In genomic region chr2:119683074-119683716, GRCh38 we compare ENCODE assay signal across 3 cellular contexts.
TF ChIP-seq lines count a peak whose summit lies in the region.

No MANE protein-coding gene starts in this region.

TF ChIP-seq in GM23338, 12 proteins besides CTCF, POLR2A, EP300 and RAD21 (continued from another document and continues in another):
- no peak for TF ChIP-seq ZNF114 (CRISPR knock-in tag; IDR thresholded peaks at IDR 0.05)
- TF ChIP-seq EZH2 (IDR thresholded peaks at IDR 0.05; ENCODE audit: low read depth, unreplicated experiment) = no peak
- no peak for TF ChIP-seq EZH2phosphoT487 (IDR thresholded peaks at IDR 0.05; ENCODE audit: unreplicated experiment)
- no peak for TF ChIP-seq POLR2AphosphoS5 (IDR thresholded peaks at IDR 0.05; ENCODE audit: low read depth)
- no peak for TF ChIP-seq STAT1 (IDR thresholded peaks at IDR 0.05; ENCODE audit: unreplicated experiment)
- TF ChIP-seq, protein P1, sequence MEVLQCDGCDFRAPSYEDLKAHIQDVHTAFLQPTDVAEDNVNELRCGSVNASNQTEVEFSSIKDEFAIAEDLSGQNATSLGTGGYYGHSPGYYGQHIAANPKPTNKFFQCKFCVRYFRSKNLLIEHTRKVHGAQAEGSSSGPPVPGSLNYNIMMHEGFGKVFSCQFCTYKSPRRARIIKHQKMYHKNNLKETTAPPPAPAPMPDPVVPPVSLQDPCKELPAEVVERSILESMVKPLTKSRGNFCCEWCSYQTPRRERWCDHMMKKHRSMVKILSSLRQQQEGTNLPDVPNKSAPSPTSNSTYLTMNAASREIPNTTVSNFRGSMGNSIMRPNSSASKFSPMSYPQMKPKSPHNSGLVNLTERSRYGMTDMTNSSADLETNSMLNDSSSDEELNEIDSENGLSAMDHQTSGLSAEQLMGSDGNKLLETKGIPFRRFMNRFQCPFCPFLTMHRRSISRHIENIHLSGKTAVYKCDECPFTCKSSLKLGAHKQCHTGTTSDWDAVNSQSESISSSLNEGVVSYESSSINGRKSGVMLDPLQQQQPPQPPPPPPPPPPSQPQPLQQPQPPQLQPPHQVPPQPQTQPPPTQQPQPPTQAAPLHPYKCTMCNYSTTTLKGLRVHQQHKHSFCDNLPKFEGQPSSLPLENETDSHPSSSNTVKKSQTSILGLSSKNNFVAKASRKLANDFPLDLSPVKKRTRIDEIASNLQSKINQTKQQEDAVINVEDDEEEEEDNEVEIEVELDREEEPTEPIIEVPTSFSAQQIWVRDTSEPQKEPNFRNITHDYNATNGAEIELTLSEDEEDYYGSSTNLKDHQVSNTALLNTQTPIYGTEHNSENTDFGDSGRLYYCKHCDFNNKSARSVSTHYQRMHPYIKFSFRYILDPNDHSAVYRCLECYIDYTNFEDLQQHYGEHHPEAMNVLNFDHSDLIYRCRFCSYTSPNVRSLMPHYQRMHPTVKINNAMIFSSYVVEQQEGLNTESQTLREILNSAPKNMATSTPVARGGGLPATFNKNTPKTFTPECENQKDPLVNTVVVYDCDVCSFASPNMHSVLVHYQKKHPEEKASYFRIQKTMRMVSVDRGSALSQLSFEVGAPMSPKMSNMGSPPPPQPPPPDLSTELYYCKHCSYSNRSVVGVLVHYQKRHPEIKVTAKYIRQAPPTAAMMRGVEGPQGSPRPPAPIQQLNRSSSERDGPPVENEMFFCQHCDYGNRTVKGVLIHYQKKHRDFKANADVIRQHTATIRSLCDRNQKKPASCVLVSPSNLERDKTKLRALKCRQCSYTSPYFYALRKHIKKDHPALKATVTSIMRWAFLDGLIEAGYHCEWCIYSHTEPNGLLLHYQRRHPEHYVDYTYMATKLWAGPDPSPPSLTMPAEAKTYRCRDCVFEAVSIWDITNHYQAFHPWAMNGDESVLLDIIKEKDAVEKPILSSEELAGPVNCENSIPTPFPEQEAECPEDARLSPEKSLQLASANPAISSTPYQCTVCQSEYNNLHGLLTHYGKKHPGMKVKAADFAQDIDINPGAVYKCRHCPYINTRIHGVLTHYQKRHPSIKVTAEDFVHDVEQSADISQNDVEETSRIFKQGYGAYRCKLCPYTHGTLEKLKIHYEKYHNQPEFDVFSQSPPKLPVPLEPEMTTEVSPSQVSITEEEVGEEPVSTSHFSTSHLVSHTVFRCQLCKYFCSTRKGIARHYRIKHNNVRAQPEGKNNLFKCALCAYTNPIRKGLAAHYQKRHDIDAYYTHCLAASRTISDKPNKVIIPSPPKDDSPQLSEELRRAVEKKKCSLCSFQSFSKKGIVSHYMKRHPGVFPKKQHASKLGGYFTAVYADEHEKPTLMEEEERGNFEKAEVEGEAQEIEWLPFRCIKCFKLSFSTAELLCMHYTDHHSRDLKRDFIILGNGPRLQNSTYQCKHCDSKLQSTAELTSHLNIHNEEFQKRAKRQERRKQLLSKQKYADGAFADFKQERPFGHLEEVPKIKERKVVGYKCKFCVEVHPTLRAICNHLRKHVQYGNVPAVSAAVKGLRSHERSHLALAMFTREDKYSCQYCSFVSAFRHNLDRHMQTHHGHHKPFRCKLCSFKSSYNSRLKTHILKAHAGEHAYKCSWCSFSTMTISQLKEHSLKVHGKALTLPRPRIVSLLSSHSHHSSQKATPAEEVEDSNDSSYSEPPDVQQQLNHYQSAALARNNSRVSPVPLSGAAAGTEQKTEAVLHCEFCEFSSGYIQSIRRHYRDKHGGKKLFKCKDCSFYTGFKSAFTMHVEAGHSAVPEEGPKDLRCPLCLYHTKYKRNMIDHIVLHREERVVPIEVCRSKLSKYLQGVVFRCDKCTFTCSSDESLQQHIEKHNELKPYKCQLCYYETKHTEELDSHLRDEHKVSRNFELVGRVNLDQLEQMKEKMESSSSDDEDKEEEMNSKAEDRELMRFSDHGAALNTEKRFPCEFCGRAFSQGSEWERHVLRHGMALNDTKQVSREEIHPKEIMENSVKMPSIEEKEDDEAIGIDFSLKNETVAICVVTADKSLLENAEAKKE (CRISPR knock-in tag; IDR thresholded peaks at IDR 0.05) = no peak

TF ChIP-seq in GM12878, 131 proteins besides CTCF, POLR2A, EP300 and RAD21:
- no peak for TF ChIP-seq PBX3 (IDR thresholded peaks at IDR 0.05; ENCODE audit: insufficient replicate concordance, low read depth, low read length)
- no peak for TF ChIP-seq ZNF274 (IDR thresholded peaks at IDR 0.05; ENCODE audit: insufficient read depth, insufficient read length)
TF ChIP-seq in GM12878: peak in this region for 0.

TF ChIP-seq in neural cell, 6 proteins besides CTCF, POLR2A, EP300 and RAD21 (continued from another document):
- TF ChIP-seq REST (IDR thresholded peaks at IDR 0.05; ENCODE audit: borderline replicate concordance) (no peak), SMC3 (conservative IDR thresholded peaks at IDR 0.05; ENCODE audit: poor library complexity) (no peak), MXI1 (conservative IDR thresholded peaks at IDR 0.05; ENCODE audit: poor library complexity, severe bottlenecking) (no peak), POLR2AphosphoS5 (IDR thresholded peaks at IDR 0.05) (no peak), TAF1 (IDR thresholded peaks at IDR 0.05; ENCODE audit: low read depth) (no peak)
